ENCODE assay signal across 18 cellular contexts in the genomic region with DNA sequence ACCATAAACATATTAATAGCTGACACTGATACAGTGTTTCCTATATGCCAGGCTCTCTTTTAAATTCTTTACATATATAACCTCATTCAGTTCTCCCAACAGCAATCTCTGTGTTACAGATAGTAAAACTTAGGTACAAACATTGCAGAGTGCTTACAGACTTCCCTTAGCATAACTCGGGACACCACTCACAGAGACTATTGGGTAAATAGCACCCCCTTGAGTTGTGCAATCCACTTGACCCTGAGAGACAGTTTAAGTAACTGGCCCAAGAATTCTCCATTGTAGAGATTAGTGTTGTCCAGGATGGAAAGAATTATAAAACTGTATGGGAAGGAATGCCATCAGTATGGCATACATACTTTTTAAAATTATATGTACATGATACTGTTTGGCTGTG.
DNase-seq lines count a peak whose midpoint lies in the region; ATAC-seq and TF ChIP-seq lines count a peak whose summit lies in the region.
"Had no signal": no experiment of that assay in that cellular context is flagged by ENCODE, and none has a peak within 500 bp of the region (broad histone marks: within the 10 kb centered on the region; RNA-seq: fewer than 3 reads in every experiment).

No MANE protein-coding gene starts in this region.

- no peak overlapping the region for H3K27ac ChIP-seq in fibroblast of lung (ENCODE audit: insufficient read depth, low read length)
- H3K27ac ChIP-seq in SJCRH30, result no peak overlapping the region
- H3K27ac ChIP-seq: A549 had no signal

- TF ChIP-seq CTCF in GM12864 (IDR thresholded peaks at IDR 0.05; ENCODE audit: low read depth, low read length, missing control alignments) (peak; percentile 9), fibroblast of lung (conservative IDR thresholded peaks at IDR 0.05 in 1 of 2, IDR thresholded peaks at IDR 0.05 in 1 of 2; ENCODE audit: low read depth in 1 of 2, low read length in 2 of 2) (no peak), Caco-2 (IDR thresholded peaks at IDR 0.05; ENCODE audit: insufficient read depth in 1 of 2, low read depth in 1 of 2, low read length in 1 of 2, severe bottlenecking in 1 of 2, unreplicated experiment in 1 of 2) (no peak)

- in situ Hi-C loops in ACHN (cut with HindIII; ENCODE audit: low pct_ligation_motif_present, low pct_unique_long_range_greater_than_20kb, low sequenced_read_pairs), result no loop called here

- H3K27ac Mint-ChIP-seq in Caco-2 (ENCODE audit: unreplicated experiment), result no peak overlapping the region
- H3K27ac Mint-ChIP-seq: B cell; CD4-positive, alpha-beta T cell had no signal

- H3K9ac ChIP-seq in fibroblast of lung (ENCODE audit: insufficient read depth, low read length), result no peak overlapping the region

- no peaks in the 10 kb centered on the region for H3K79me2 ChIP-seq in fibroblast of lung (ENCODE audit: control insufficient read depth, insufficient read depth, low read length)

- no peaks in the 10 kb centered on the region for H4K20me1 ChIP-seq in fibroblast of lung (ENCODE audit: control insufficient read depth, extremely low read depth, insufficient read depth, low read length)

- H3K36me3 Mint-ChIP-seq in Caco-2 (ENCODE audit: insufficient read depth, unreplicated experiment), result no peaks in the 10 kb centered on the region

- peaks cover 5% of the 10 kb centered on the region for H3K4me1 Mint-ChIP-seq in Caco-2 (ENCODE audit: low read depth, unreplicated experiment)
- H3K4me1 Mint-ChIP-seq: B cell had no signal

- H3K9me3 ChIP-seq in fibroblast of lung (ENCODE audit: control insufficient read depth, insufficient read depth, low read depth, low read length), result no peaks in the 10 kb centered on the region
- peaks cover 5% of the 10 kb centered on the region; the same call in 1 of the 2 replicates for H3K9me3 ChIP-seq in SJCRH30 (replicated peaks)
- no peaks in the 10 kb centered on the region for H3K9me3 ChIP-seq in Caco-2
- H3K9me3 ChIP-seq: A549, HAP-1, MG63 had no signal

- intact Hi-C loops in Caco-2 (cut with micrococcal nuclease; ENCODE audit: unreplicated experiment), result loop anchor here (5.0 kb wide), 1 partner anchor 151 kb away; no protein-coding TSS in a partner anchor

- H3K9me3 Mint-ChIP-seq in Caco-2 (ENCODE audit: unreplicated experiment), result no peaks in the 10 kb centered on the region
- H3K9me3 Mint-ChIP-seq: CD4-positive, alpha-beta T cell had no signal

- H3K4me3 ChIP-seq in GM12864 (ENCODE audit: low read depth, low read length) (no peak overlapping the region), fibroblast of lung (replicated peaks in 1 of 4; ENCODE audit: control extremely low read depth in 1 of 4, insufficient read depth in 1 of 4, low read depth in 3 of 4, low read length in 4 of 4) (no peak overlapping the region), SJCRH30 (no peak overlapping the region), Caco-2 (ENCODE audit: low read depth, low read length) (no peak overlapping the region)
- H3K4me3 ChIP-seq: A549, HAP-1, K562, MG63 had no signal

- peak; percentile 51 for ATAC-seq in SK-N-SH treated with all-trans-retinoic acid at 6 μM for 48 hours
- ATAC-seq: A549, K562 had no signal

- H3K27me3 ChIP-seq in fibroblast of lung (ENCODE audit: control insufficient read depth, insufficient read depth, low read length) (no peaks in the 10 kb centered on the region), SJCRH30 (no peaks in the 10 kb centered on the region), Caco-2 (replicated peaks; ENCODE audit: control insufficient read depth, insufficient read depth, low read length) (no peaks in the 10 kb centered on the region)
- H3K27me3 ChIP-seq: MG63 had no signal

- CTCF ChIA-PET in Caco-2 (lab: Charles Lee), result no interaction called here

- H3K4me2 ChIP-seq in fibroblast of lung (ENCODE audit: extremely low read depth, insufficient read depth, low read length), result no peak overlapping the region
- H3K4me2 ChIP-seq: A549 had no signal

- H3K27me3 Mint-ChIP-seq in Caco-2 (ENCODE audit: insufficient read depth, unreplicated experiment), result no peaks in the 10 kb centered on the region
- H3K27me3 Mint-ChIP-seq: B cell; CD4-positive, alpha-beta T cell had no signal

- no peak overlapping the region for H3K4me3 Mint-ChIP-seq in Caco-2 (ENCODE audit: unreplicated experiment)
- H3K4me3 Mint-ChIP-seq: B cell; CD4-positive, alpha-beta T cell had no signal

- H3K4me1 ChIP-seq in fibroblast of lung (ENCODE audit: control insufficient read depth, extremely low read depth, insufficient read depth, low read length), result peaks cover 4% of the 10 kb centered on the region
- H3K4me1 ChIP-seq in SJCRH30, result no peaks in the 10 kb centered on the region; the same call in 1 of the 2 replicates
- no peaks in the 10 kb centered on the region for H3K4me1 ChIP-seq in Caco-2
- H3K4me1 ChIP-seq: A549 had no signal

- DNase-seq in ACHN (peak; percentile 19), GM12864 (ENCODE audit: low read depth) (no peak), fibroblast of lung (ENCODE audit: low read depth in 2 of 2) (peak; percentile 20 to 23), NCI-H1105 treated with DMSO at 0.1 percent for 48 hours (lab: John Stamatoyannopoulos, UW) (no peak), SJCRH30 (no peak), Caco-2 (no peak)
- DNase-seq in activated effector memory CD4-positive, alpha-beta T cell treated with anti-CD3 and anti-CD28 coated beads, Interleukin-2, amount 50 U/mL, for 16 hours, result no peak
- DNase-seq: CD4-positive, alpha-beta T cell; DMS79; MG63; NCI-H1105; NCI-H187 treated with DMSO at 0.1 percent for 48 hours; NCI-H510A had no signal

- POLR2A ChIA-PET in Caco-2 (lab: Charles Lee), result no interaction called here

- BruUV-seq in Caco-2 (replicated peaks; lab: Mats Ljungman, UMichigan), result no TSS peak

- H3K36me3 ChIP-seq in fibroblast of lung (ENCODE audit: control insufficient read depth, insufficient read depth, low read length), result no peaks in the 10 kb centered on the region
- H3K36me3 ChIP-seq in SJCRH30, result no peaks in the 10 kb centered on the region
- no peaks in the 10 kb centered on the region for H3K36me3 ChIP-seq in Caco-2 (ENCODE audit: control insufficient read depth, insufficient read depth, low read length)
- H3K36me3 ChIP-seq: HAP-1, MG63 had no signal

- no peak overlapping the region for H2AFZ ChIP-seq in fibroblast of lung (ENCODE audit: low read length)

TF ChIP-seq in SK-N-SH treated with all-trans-retinoic acid at 6 μM for 48 hours, 23 proteins besides CTCF, POLR2A, EP300 and RAD21:
- TF ChIP-seq ISL1 (CRISPR knock-in tag; IDR thresholded peaks at IDR 0.05), result no peak
- no peak for TF ChIP-seq ZNF565 (CRISPR knock-in tag; conservative IDR thresholded peaks at IDR 0.05; ENCODE audit: low read depth)
- no peak for TF ChIP-seq ZFP3 (CRISPR knock-in tag; IDR thresholded peaks at IDR 0.05)
- TF ChIP-seq BACH2 (CRISPR knock-in tag; IDR thresholded peaks at IDR 0.05; ENCODE audit: borderline replicate concordance), result no peak
- no peak for TF ChIP-seq ESRRG (CRISPR knock-in tag; IDR thresholded peaks at IDR 0.05)
- TF ChIP-seq OSR1 (CRISPR knock-in tag; IDR thresholded peaks at IDR 0.05), result no peak
- TF ChIP-seq ZC3H10 (CRISPR knock-in tag; IDR thresholded peaks at IDR 0.05), result no peak
- no peak for TF ChIP-seq ZFP30 (CRISPR knock-in tag; IDR thresholded peaks at IDR 0.05)

Comparison
In these comparisons a context has a peak if more than half of its experiments do, and no peak if none do; other contexts are left out.
1. DNase-seq: peak in ACHN (single experiment) and fibroblast of lung (2 of 2); none in GM12864 (single experiment), NCI-H1105 treated with DMSO at 0.1 percent for 48 hours (single experiment), activated effector memory CD4-positive, alpha-beta T cell treated with anti-CD3 and anti-CD28 coated beads, Interleukin-2, amount 50 U/mL, for 16 hours (single experiment), SJCRH30 (0 of 2) and Caco-2 (0 of 2).